ENCODE assay signal across 9 cellular contexts in the genomic region with DNA sequence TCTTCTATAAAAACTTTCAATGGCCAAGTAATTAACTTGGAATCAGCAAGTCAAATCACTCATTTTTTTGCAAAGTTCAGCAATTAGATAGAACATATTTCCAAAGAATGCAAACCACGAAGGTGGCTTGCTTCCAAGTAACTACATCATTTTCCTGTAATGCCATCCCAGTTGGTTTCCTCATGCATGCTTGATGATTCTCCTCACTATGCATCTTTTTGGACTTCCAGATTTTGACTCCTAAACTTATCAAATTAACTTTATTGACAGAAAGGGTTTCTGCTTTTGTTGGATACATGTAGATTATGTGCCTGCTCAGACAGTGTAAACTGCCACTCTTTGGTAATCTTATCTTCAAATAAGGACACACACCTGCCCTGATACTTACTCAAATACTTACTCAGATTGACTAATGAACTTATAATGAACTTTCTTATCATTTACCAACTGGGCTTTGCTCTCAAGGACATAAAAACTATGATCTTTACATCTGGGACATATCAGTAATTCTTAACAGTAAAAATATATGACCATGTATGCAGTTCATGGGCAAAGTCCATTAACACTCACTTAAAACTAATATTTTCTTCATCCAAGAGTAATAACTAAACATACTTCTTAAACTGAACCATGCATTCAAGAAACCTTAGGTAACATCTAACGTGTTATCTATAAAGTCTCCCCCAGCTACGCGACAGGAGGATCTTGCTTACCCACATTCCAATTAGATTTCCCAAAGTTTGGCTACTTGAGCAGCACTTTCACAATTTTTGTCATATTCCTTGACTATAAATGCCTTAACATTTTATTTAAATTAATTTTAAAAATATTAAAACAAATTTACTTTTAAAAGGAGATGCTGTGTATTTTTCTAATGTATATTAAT.
A peak's percentile ranks its signal among the peaks of the same experiment; 100 is the strongest.
DNase-seq lines count a peak whose midpoint lies in the region.
"Had no signal": no experiment of that assay in that cellular context is flagged by ENCODE, and none has a peak within 500 bp of the region (broad histone marks: within the 10 kb centered on the region; RNA-seq: fewer than 3 reads in every experiment).

No MANE protein-coding gene starts in this region.

- peak overlapping the region; percentile 38 for H3K9ac ChIP-seq in adipocyte (ENCODE audit: low read length)

- peaks cover 23% of the 10 kb centered on the region for H3K4me1 ChIP-seq in adipocyte (ENCODE audit: control insufficient read depth, insufficient read depth, low read length)

- DNase-seq in HCEC 1CT (peak; percentile 91), adipocyte (ENCODE audit: low read depth) (peak; percentile 92), foreskin melanocyte (peak; percentile 32), stromal cell of bone marrow (ENCODE audit: low read depth) (peak; percentile 86), hippocampal formation (lab: John Stamatoyannopoulos, UW) (no peak)
- DNase-seq in stimulated activated CD4-positive, alpha-beta T cell treated with anti-CD3 and anti-CD28 coated beads, Interleukin-2, amount 100 ng/mL, for 48 hours: no peak
- DNase-seq in activated CD4-positive, alpha-beta T cell treated with anti-CD3 and anti-CD28 coated beads for 4 hours: no peak
- DNase-seq: activated CD4-positive, alpha-beta T cell treated with anti-CD3 and anti-CD28 coated beads for 48 hours; dorsolateral prefrontal cortex had no signal

- H3K4me3 ChIP-seq in adipocyte (ENCODE audit: low read length): peak overlapping the region; percentile 35
- H3K4me3 ChIP-seq: dorsolateral prefrontal cortex had no signal

- peaks cover 4% of the 10 kb centered on the region for H3K36me3 ChIP-seq in adipocyte (ENCODE audit: control insufficient read depth, insufficient read depth, low read length, severe bottlenecking)

- H3K27me3 ChIP-seq in adipocyte (replicated peaks; ENCODE audit: control insufficient read depth, insufficient read depth, low read length): no peaks in the 10 kb centered on the region

- H3K9me3 ChIP-seq in adipocyte (ENCODE audit: control insufficient read depth, low read length): no peaks in the 10 kb centered on the region

Comparison
In these comparisons a context has a peak if more than half of its experiments do, and no peak if none do; other contexts are left out.
1. DNase-seq: peak in HCEC 1CT (single experiment), adipocyte (single experiment), foreskin melanocyte (single experiment) and stromal cell of bone marrow (single experiment); none in hippocampal formation (0 of 2), stimulated activated CD4-positive, alpha-beta T cell treated with anti-CD3 and anti-CD28 coated beads, Interleukin-2, amount 100 ng/mL, for 48 hours (0 of 2) and activated CD4-positive, alpha-beta T cell treated with anti-CD3 and anti-CD28 coated beads for 4 hours (0 of 2).